Comparison of ENCODE assay signal across 19 cellular contexts in the genomic region with DNA sequence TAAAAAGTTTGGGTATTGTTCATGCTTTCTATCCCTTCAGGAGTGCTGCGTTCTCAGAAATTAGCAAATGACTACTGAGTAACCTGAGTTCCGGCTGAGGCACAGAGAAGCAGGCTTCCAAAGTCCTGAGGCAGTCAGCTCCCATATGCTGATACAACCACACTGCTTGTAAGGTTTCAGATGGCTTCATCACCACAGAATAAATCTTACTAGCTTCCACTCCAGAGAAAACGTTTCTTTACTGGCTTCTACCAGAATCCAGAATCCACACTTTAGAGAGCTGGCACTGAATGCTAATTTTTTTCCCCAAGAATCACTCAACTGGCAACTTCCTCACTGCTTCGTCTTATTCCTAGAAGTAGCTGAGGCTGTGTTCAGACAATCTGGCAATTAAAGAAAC.
"Had no signal": no experiment of that assay in that cellular context is flagged by ENCODE, and none has a peak within 500 bp of the region (broad histone marks: within the 10 kb centered on the region; RNA-seq: fewer than 3 reads in every experiment).

No MANE protein-coding gene starts in this region.

- H3K27ac Mint-ChIP-seq: memory B cell, naive B cell, natural killer cell, progenitor cell of endocrine pancreas had no signal

- H3K4me1 Mint-ChIP-seq: natural killer cell had no signal

- H3K4me3 Mint-ChIP-seq: memory B cell; natural killer cell; stimulated activated naive CD8-positive, alpha-beta T cell treated with anti-CD3 and anti-CD28 coated beads, Interleukin-15, Interleukin-2, amounts not matched to agents 100 ng/mL and 50 ng/mL, for 24 hours had no signal

- ATAC-seq: natural killer cell, right cardiac atrium, sciatic nerve, upper lobe of right lung had no signal

- H3K27me3 Mint-ChIP-seq: memory B cell; naive B cell; progenitor cell of endocrine pancreas; stimulated activated naive CD8-positive, alpha-beta T cell treated with anti-CD3 and anti-CD28 coated beads, Interleukin-15, Interleukin-2, amounts not matched to agents 100 ng/mL and 50 ng/mL, for 24 hours had no signal

- DNase-seq: islet precursor cell; left ventricle myocardium inferior; naive B cell; natural killer cell; ovary; retina; right cardiac atrium; stimulated activated CD4-positive, alpha-beta T cell treated with anti-CD3 and anti-CD28 coated beads, Interleukin-12 subunit alpha, Interleukin-12 subunit beta, amount 100 ng/mL, for 4 hours; stimulated activated CD4-positive, alpha-beta T cell treated with anti-CD3 and anti-CD28 coated beads, Interleukin-15, amount 100 ng/mL, for 24 hours; stimulated activated CD4-positive, alpha-beta T cell treated with anti-CD3 and anti-CD28 coated beads, Interleukin-2, amount 100 ng/mL, for 24 hours; stimulated activated CD4-positive, alpha-beta T cell treated with anti-CD3 and anti-CD28 coated beads, Interleukin-4, amount 100 ng/mL, for 1 hour; stimulated activated naive CD4-positive, alpha-beta T cell; tibial artery; trophoblast cell; upper lobe of right lung had no signal

- H3K9me3 Mint-ChIP-seq: memory B cell; naive B cell; natural killer cell; stimulated activated naive CD8-positive, alpha-beta T cell treated with anti-CD3 and anti-CD28 coated beads, Interleukin-15, Interleukin-2, amounts not matched to agents 100 ng/mL and 50 ng/mL, for 24 hours had no signal
